ENCODE assay signal across 11 cellular contexts in the genomic region with DNA sequence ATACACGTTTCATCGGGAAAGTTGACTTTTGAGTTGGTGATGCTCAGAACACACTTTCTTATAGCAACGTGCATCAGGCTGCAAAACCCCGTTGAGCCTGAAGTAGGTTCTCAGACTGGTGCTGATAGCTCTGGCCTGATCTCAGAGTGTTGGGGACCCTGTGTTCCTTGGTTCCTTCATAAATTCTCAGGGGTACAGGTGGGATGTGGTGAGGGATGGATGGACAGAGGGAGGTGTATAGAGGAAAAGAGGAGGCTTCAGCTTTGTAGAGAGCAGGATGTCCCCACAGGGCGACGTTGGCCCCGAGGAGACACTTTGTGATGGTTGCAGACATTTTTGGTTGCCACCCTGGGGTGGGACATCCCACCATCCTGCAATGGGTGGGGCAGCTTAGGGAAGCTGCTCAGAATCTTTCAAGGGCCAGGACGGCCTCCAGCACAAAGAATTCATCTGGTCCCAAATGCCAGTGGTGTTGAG. TPM values are rescaled to one million over a fixed set of nuclear protein-coding genes. Genes with fewer than 3 reads are reported as not detected.
DNase-seq lines count a peak whose midpoint lies in the region; ATAC-seq, FAIRE-seq and TF ChIP-seq lines count a peak whose summit lies in the region.
"Had no signal": no experiment of that assay in that cellular context is flagged by ENCODE, and none has a peak within 500 bp of the region (broad histone marks: within the 10 kb centered on the region; RNA-seq: fewer than 3 reads in every experiment).

No MANE protein-coding gene starts in this region.

- ATAC-seq in naive thymus-derived CD4-positive, alpha-beta T cell = no peak
- no peak for ATAC-seq in HG03571 (IDR thresholded peaks at IDR 0.05; ENCODE audit: unreplicated experiment)

- H3K36me3 ChIP-seq in cardiac muscle cell (no peaks in the 10 kb centered on the region), astrocyte (ENCODE audit: insufficient read depth, low read length) (peaks cover 4% of the 10 kb centered on the region), urinary bladder (ENCODE audit: insufficient read depth) (no peaks in the 10 kb centered on the region)
- peaks cover 0 to 6% (median 0%) of the 10 kb centered on the region in 3 experiments for H3K36me3 ChIP-seq in naive thymus-derived CD4-positive, alpha-beta T cell (ENCODE audit: control insufficient read depth in 2 of 3, insufficient read depth in 3 of 3, low read length in 3 of 3)
- H3K36me3 ChIP-seq: neutrophil had no signal

- H3K27me3 ChIP-seq in cardiac muscle cell (no peaks in the 10 kb centered on the region), astrocyte (ENCODE audit: insufficient read depth, low read length) (no peaks in the 10 kb centered on the region)
- no peaks in the 10 kb centered on the region for H3K27me3 ChIP-seq in naive thymus-derived CD4-positive, alpha-beta T cell (ENCODE audit: control insufficient read depth in 2 of 2, insufficient read depth in 2 of 2, low read length in 2 of 2)
- H3K27me3 ChIP-seq: Peyer's patch had no signal

- TF ChIP-seq CTCF in cardiac muscle cell (IDR thresholded peaks at IDR 0.05; ENCODE audit: low read depth, low read length) = no peak
- no peak for TF ChIP-seq CTCF in astrocyte (IDR thresholded peaks at IDR 0.05; ENCODE audit: insufficient read depth, low read depth, low read length)

- H2AFZ ChIP-seq in astrocyte (ENCODE audit: low read depth, low read length) = no peak overlapping the region

- peak overlapping the region; percentile 98 for H3K4me3 Mint-ChIP-seq in astrocyte (ENCODE audit: unreplicated experiment)
- H3K4me3 Mint-ChIP-seq in naive thymus-derived CD4-positive, alpha-beta T cell = peak overlapping the region; percentile 87 to 98 (median 95)

- POLR2A ChIA-PET in naive thymus-derived CD4-positive, alpha-beta T cell (lab: Charles Lee) = no interaction called here

- CTCF ChIA-PET in naive thymus-derived CD4-positive, alpha-beta T cell (lab: Charles Lee) = no interaction called here

- no peak for FAIRE-seq in astrocyte (lab: Jason Lieb, UNC)

- peaks cover 55% of the 10 kb centered on the region for H4K20me1 ChIP-seq in astrocyte (ENCODE audit: insufficient read depth, low read length)

- peaks cover 67% of the 10 kb centered on the region for H3K79me2 ChIP-seq in astrocyte (ENCODE audit: insufficient read depth, low read length)

- no peaks in the 10 kb centered on the region for H3K27me3 Mint-ChIP-seq in astrocyte (ENCODE audit: low read depth, unreplicated experiment)
- peaks cover 0 to 6% (median 0%) of the 10 kb centered on the region in 5 donors for H3K27me3 Mint-ChIP-seq in naive thymus-derived CD4-positive, alpha-beta T cell

- peaks cover 37% of the 10 kb centered on the region for H3K4me1 Mint-ChIP-seq in astrocyte (ENCODE audit: low read depth, unreplicated experiment)
- peaks cover 61 to 67% (median 65%) of the 10 kb centered on the region in 7 donors for H3K4me1 Mint-ChIP-seq in naive thymus-derived CD4-positive, alpha-beta T cell

- H3K4me3 ChIP-seq in cardiac muscle cell (no peak overlapping the region), astrocyte (ENCODE audit: insufficient read depth, low read depth, low read length) (peak overlapping the region; percentile 84), urinary bladder (ENCODE audit: low read depth, low read length) (peak overlapping the region; percentile 90)
- peak overlapping the region; percentile 91 for H3K4me3 ChIP-seq in naive thymus-derived CD4-positive, alpha-beta T cell (ENCODE audit: low read length)

- peaks cover 13% of the 10 kb centered on the region for H3K36me3 Mint-ChIP-seq in astrocyte (ENCODE audit: low read depth, unreplicated experiment)
- peaks cover 0 to 27% (median 1%) of the 10 kb centered on the region in 5 donors for H3K36me3 Mint-ChIP-seq in naive thymus-derived CD4-positive, alpha-beta T cell

- peak overlapping the region; percentile 63 for H3K9ac ChIP-seq in astrocyte (ENCODE audit: low read length)

- DNase-seq in cardiac muscle cell (ENCODE audit: low read depth in 1 of 2, low spot score in 1 of 2) (no peak), cardiac septum (ENCODE audit: low spot score) (no peak), astrocyte (ENCODE audit: low read depth) (no peak), cerebellar cortex (ENCODE audit: low spot score) (no peak)
- DNase-seq in naive thymus-derived CD4-positive, alpha-beta T cell = no peak
- no peak for DNase-seq in effector CD8-positive, alpha-beta T cell (lab: John Stamatoyannopoulos, UW)
- DNase-seq: NCI-H1092 had no signal

- H3K9me3 Mint-ChIP-seq in astrocyte (ENCODE audit: unreplicated experiment) = no peaks in the 10 kb centered on the region
- peaks cover 0 to 5% (median 0%) of the 10 kb centered on the region in 11 donors for H3K9me3 Mint-ChIP-seq in naive thymus-derived CD4-positive, alpha-beta T cell

- peak overlapping the region; percentile 99 for H3K4me2 ChIP-seq in astrocyte (ENCODE audit: low read length)

- peak overlapping the region; percentile 34 for H3K27ac Mint-ChIP-seq in astrocyte (ENCODE audit: unreplicated experiment)
- peak overlapping the region; percentile 80 to 95 (median 91) for H3K27ac Mint-ChIP-seq in naive thymus-derived CD4-positive, alpha-beta T cell

- intact Hi-C loops in cardiac septum (cut with DNase I) = loop anchor here (10.0 kb wide), 2 partner anchors 121 to 189 kb away; a partner anchor contains a TSS
- intact Hi-C loops in naive thymus-derived CD4-positive, alpha-beta T cell (cut with micrococcal nuclease) = loop anchor here (5.0 to 10.0 kb wide), 4 partner anchors 34 to 1156 kb away; a partner anchor contains a TSS

- peaks cover 40% of the 10 kb centered on the region for H3K4me1 ChIP-seq in cardiac muscle cell (ENCODE audit: low read depth)
- peaks cover 49% of the 10 kb centered on the region for H3K4me1 ChIP-seq in astrocyte (ENCODE audit: insufficient read depth, low read length)
- peaks cover 53 to 56% of the 10 kb centered on the region in 2 donors for H3K4me1 ChIP-seq in naive thymus-derived CD4-positive, alpha-beta T cell (ENCODE audit: control insufficient read depth in 2 of 2, insufficient read depth in 2 of 2, low read length in 2 of 2)
- H3K4me1 ChIP-seq in urinary bladder (ENCODE audit: insufficient read depth) = no peaks in the 10 kb centered on the region

- H3K9me3 ChIP-seq in cardiac muscle cell (ENCODE audit: low read depth) = no peaks in the 10 kb centered on the region
- no peaks in the 10 kb centered on the region for H3K9me3 ChIP-seq in astrocyte (ENCODE audit: insufficient read depth, low read depth, low read length)
- no peaks in the 10 kb centered on the region for H3K9me3 ChIP-seq in naive thymus-derived CD4-positive, alpha-beta T cell (ENCODE audit: control insufficient read depth in 2 of 3, low read length in 3 of 3)
- H3K9me3 ChIP-seq: neutrophil, Peyer's patch had no signal

- H3K27ac ChIP-seq in cardiac muscle cell = peak overlapping the region; percentile 62
- H3K27ac ChIP-seq in astrocyte (ENCODE audit: low read depth, low read length) = no peak overlapping the region
- peak overlapping the region; percentile 19 for H3K27ac ChIP-seq in naive thymus-derived CD4-positive, alpha-beta T cell (ENCODE audit: low read depth, low read length)
- H3K27ac ChIP-seq in urinary bladder (ENCODE audit: low read depth) = no peak overlapping the region
- H3K27ac ChIP-seq: neutrophil had no signal

- WGBS in urinary bladder = 58% methylated on average over 8 of the region's 8 CpGs

RNA-seq across cellular contexts. Expression of a gene that starts 2.5 kb away (rescaled TPM):
- total RNA-seq in cardiac muscle cell (361 and 474 TPM in 2 replicates), cardiac septum (327 TPM), astrocyte (436 and 448 TPM in 2 replicates), urinary bladder (95.6 TPM)
- polyA plus RNA-seq in cardiac muscle cell (467 and 575 TPM in 2 replicates), urinary bladder (496 TPM)
- total RNA-seq in naive thymus-derived CD4-positive, alpha-beta T cell = 100 to 1,000 TPM; 112 to 293 (median 181) TPM
- 100 to 1,000 TPM; 151 to 153 TPM for polyA plus RNA-seq in naive thymus-derived CD4-positive, alpha-beta T cell

RNA-seq across cellular contexts. Expression of a gene that starts 58.3 kb away (rescaled TPM):
- total RNA-seq in cardiac muscle cell (not detected in 2 replicates), cardiac septum (2.6 TPM), astrocyte (0.30 TPM in 1 of 2 replicates, not detected in the other), urinary bladder (0.58 TPM)
- polyA plus RNA-seq in cardiac muscle cell (not detected in 2 replicates), urinary bladder (2.0 TPM)
- total RNA-seq in naive thymus-derived CD4-positive, alpha-beta T cell = under 1 TPM in 2 of 5 experiments, not detected in 3; 0.22 to 0.71 TPM
- not detected for polyA plus RNA-seq in naive thymus-derived CD4-positive, alpha-beta T cell

Comparison
In these comparisons a context has a peak if more than half of its experiments do, and no peak if none do; other contexts are left out.
1. H3K27ac ChIP-seq: peak in cardiac muscle cell (single experiment) and naive thymus-derived CD4-positive, alpha-beta T cell (single experiment); none in astrocyte (single experiment) and urinary bladder (single experiment).